In genomic region chr7:2403718-2404648, GRCh38 we compare ENCODE assay signal across 1 cellular context.
TF ChIP-seq lines count a peak whose summit lies in the region.

No MANE protein-coding gene starts in this region.

TF ChIP-seq in SK-N-SH, 30 proteins besides CTCF, POLR2A, EP300 and RAD21 (continued from another document):
- no peak for TF ChIP-seq REST (IDR thresholded peaks at IDR 0.05; ENCODE audit: low read depth, low read length)
- TF ChIP-seq FOXM1 (IDR thresholded peaks at IDR 0.05; ENCODE audit: low read depth), result no peak
- peak; percentile 33; the same call in 1 of the 2 replicates for TF ChIP-seq SIN3A (IDR thresholded peaks at IDR 0.05; ENCODE audit: borderline replicate concordance, low read depth, low read length)
- no peak for TF ChIP-seq IRF3 (IDR thresholded peaks at IDR 0.05; ENCODE audit: low read depth, low read length)
- no peak for TF ChIP-seq NFIC (IDR thresholded peaks at IDR 0.05; ENCODE audit: borderline replicate concordance)
